In the genomic region with DNA sequence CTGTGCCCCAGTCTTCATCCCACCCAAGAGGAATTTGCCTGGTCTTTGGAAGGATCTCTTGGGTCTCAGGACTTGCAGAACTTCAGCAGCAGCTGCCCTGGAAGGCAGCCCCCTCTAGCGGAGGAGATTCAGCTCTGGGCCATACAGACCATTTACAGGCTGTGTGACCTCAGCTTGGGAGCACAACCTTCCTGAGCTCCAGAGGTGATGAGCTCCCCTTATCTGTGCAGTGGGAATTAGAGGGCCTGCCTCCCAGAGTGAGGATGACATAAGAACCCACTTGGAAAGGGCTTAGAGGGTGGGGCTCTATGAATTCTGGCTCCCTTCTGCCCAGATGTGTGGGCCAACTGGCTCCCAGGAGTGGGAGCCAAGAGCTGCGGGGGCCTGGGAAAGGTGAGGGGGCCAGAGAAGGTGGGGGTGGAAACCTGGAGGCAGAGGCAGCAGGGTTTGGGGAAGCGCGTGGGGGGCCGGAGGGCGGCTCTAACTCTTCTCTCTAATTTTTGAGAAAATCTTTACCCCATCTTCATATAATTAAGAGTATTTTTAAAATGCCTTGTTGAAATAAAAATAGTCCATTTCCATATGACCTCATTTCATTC, we compare ENCODE assay signal across 13 cellular contexts. TPM values are rescaled to one million over a fixed set of nuclear protein-coding genes. Genes with fewer than 3 reads are reported as not detected.
DNase-seq lines count a peak whose midpoint lies in the region; ATAC-seq and TF ChIP-seq lines count a peak whose summit lies in the region.
"Had no signal": no experiment of that assay in that cellular context is flagged by ENCODE, and none has a peak within 500 bp of the region (broad histone marks: within the 10 kb centered on the region; RNA-seq: fewer than 3 reads in every experiment).

No MANE protein-coding gene starts in this region.

- TF ChIP-seq POLR2A in vagina (IDR thresholded peaks at IDR 0.05): no peak

- no peak overlapping the region for H3K4me2 ChIP-seq in hepatocyte

- H3K27ac ChIP-seq in hepatocyte (no peak overlapping the region), vagina (no peak overlapping the region)
- H3K27ac ChIP-seq: neutrophil, thoracic aorta had no signal

- H4K20me1 ChIP-seq in hepatocyte (ENCODE audit: insufficient read depth, poor library complexity, severe bottlenecking): peaks cover 5% of the 10 kb centered on the region

- intact Hi-C loops in vagina (cut with DNase I) (no loop called here), CD14-positive monocyte (cut with micrococcal nuclease) (no loop called here)

- H3K4me1 Mint-ChIP-seq in HFFc6 (ENCODE audit: low read depth) (peaks cover 14% of the 10 kb centered on the region), CD14-positive monocyte (peaks cover 24% of the 10 kb centered on the region)

- H3K9me3 Mint-ChIP-seq in HFFc6: no peaks in the 10 kb centered on the region
- peaks cover 0 to 2% (median 0%) of the 10 kb centered on the region in 7 donors for H3K9me3 Mint-ChIP-seq in CD14-positive monocyte
- H3K9me3 Mint-ChIP-seq: activated T-cell treated with anti-CD3 and anti-CD28 coated beads, Interleukin-2, amount 50 U/mL, for 4 hours had no signal

- peak; percentile 26 for TF ChIP-seq CTCF in BE2C (IDR thresholded peaks at IDR 0.05; ENCODE audit: low read depth, low read length)
- peak; percentile 74 for TF ChIP-seq CTCF in HFFc6 (IDR thresholded peaks at IDR 0.05)
- TF ChIP-seq CTCF in hepatocyte (IDR thresholded peaks at IDR 0.05; ENCODE audit: poor library complexity): peak; percentile 38
- no peak for TF ChIP-seq CTCF in vagina (IDR thresholded peaks at IDR 0.05)
- no peak for TF ChIP-seq CTCF in CD14-positive monocyte (IDR thresholded peaks at IDR 0.05)

- no peaks in the 10 kb centered on the region for H3K36me3 ChIP-seq in BE2C
- no peaks in the 10 kb centered on the region for H3K36me3 ChIP-seq in hepatocyte (replicated peaks; ENCODE audit: insufficient read depth, low read depth)
- no peaks in the 10 kb centered on the region for H3K36me3 ChIP-seq in vagina
- H3K36me3 ChIP-seq in MG63: no peaks in the 10 kb centered on the region
- H3K36me3 ChIP-seq: neutrophil, thoracic aorta had no signal

- H3K79me2 ChIP-seq in hepatocyte: no peaks in the 10 kb centered on the region

- ATAC-seq in GM18868 (IDR thresholded peaks at IDR 0.05; ENCODE audit: unreplicated experiment): no peak
- ATAC-seq: activated T-cell treated with anti-CD3 and anti-CD28 coated beads, Interleukin-2, amount 50 U/mL, for 4 hours had no signal

- no peaks in the 10 kb centered on the region for H3K9me3 ChIP-seq in BE2C
- H3K9me3 ChIP-seq in hepatocyte (ENCODE audit: low read depth): no peaks in the 10 kb centered on the region
- no peaks in the 10 kb centered on the region for H3K9me3 ChIP-seq in vagina
- H3K9me3 ChIP-seq in MG63: no peaks in the 10 kb centered on the region
- H3K9me3 ChIP-seq: neutrophil, thoracic aorta had no signal

- H3K4me3 Mint-ChIP-seq in HFFc6 (no peak overlapping the region), CD14-positive monocyte (no peak overlapping the region)
- H3K4me3 Mint-ChIP-seq: activated T-cell treated with anti-CD3 and anti-CD28 coated beads, Interleukin-2, amount 50 U/mL, for 4 hours had no signal

- no peak overlapping the region for H3K4me3 ChIP-seq in BE2C (ENCODE audit: low read depth, low read length)
- H3K4me3 ChIP-seq in hepatocyte: no peak overlapping the region
- H3K4me3 ChIP-seq in vagina: no peak overlapping the region
- H3K4me3 ChIP-seq in MG63: no peak overlapping the region
- H3K4me3 ChIP-seq: thoracic aorta had no signal

- no peak overlapping the region for H3K27ac Mint-ChIP-seq in HFFc6
- H3K27ac Mint-ChIP-seq in CD14-positive monocyte: peak overlapping the region in 1 of 7 donors; percentile 11

- peaks cover 2% of the 10 kb centered on the region; the same call in 1 of the 2 replicates for H3K27me3 Mint-ChIP-seq in HFFc6 (ENCODE audit: insufficient read depth)
- H3K27me3 Mint-ChIP-seq in CD14-positive monocyte (ENCODE audit: low read depth in 3 of 3): peaks cover 1 to 2% (median 2%) of the 10 kb centered on the region in 3 donors

- H3K27me3 ChIP-seq in BE2C (no peaks in the 10 kb centered on the region), hepatocyte (no peaks in the 10 kb centered on the region), vagina (no peaks in the 10 kb centered on the region), MG63 (no peaks in the 10 kb centered on the region)
- H3K27me3 ChIP-seq: neutrophil had no signal

- DNase-seq in BE2C (no peak), HFFc6 (no peak), amniotic epithelial cell (ENCODE audit: low read depth) (peak; percentile 47), hepatocyte (ENCODE audit: low spot score) (no peak), vagina (ENCODE audit: extremely low spot score in 2 of 2) (no peak), MG63 (no peak), CD14-positive monocyte (ENCODE audit: low spot score) (no peak)
- DNase-seq: activated T-cell treated with anti-CD3 and anti-CD28 coated beads, Interleukin-2, amount 50 U/mL, for 4 hours; stimulated activated CD4-positive, alpha-beta T cell treated with anti-CD3 and anti-CD28 coated beads, Interleukin-4, amount 100 ng/mL, for 4 hours; T-helper 9 cell had no signal

- no peaks in the 10 kb centered on the region for H3K9me2 ChIP-seq in hepatocyte (replicated peaks; ENCODE audit: insufficient read depth)

- H3K36me3 Mint-ChIP-seq in HFFc6 (ENCODE audit: low read depth): no peaks in the 10 kb centered on the region
- peaks cover 0 to 2% of the 10 kb centered on the region in 2 donors for H3K36me3 Mint-ChIP-seq in CD14-positive monocyte

- H3K4me1 ChIP-seq in BE2C (peaks cover 8% of the 10 kb centered on the region), hepatocyte (ENCODE audit: insufficient read depth) (peaks cover 5% of the 10 kb centered on the region), vagina (peaks cover 9% of the 10 kb centered on the region)

- 83% methylated on average over 6 of the region's 6 CpGs for WGBS in hepatocyte (ENCODE audit: low lambda C conversion rate, missing lambda C conversion rate)

- H2AFZ ChIP-seq in hepatocyte: no peak overlapping the region

RNA-seq across cellular contexts. Expression of a gene that starts 21.4 kb away (rescaled TPM):
- polyA plus RNA-seq in BE2C (2012; ENCODE audit: insufficient read depth, insufficient read length, low read depth): 4.6 TPM
- 10 to 100 TPM; 13.1 to 36.4 (median 30.9) TPM for total RNA-seq in HFFc6 (2021; fragmentation: NEBNext Ultra II Directional; extraction: Animal tissue kit (Norgen Biotek cat#: 25700))
- total RNA-seq in hepatocyte (11.9 and 18.3 TPM in 2 replicates), vagina (3.9 TPM)
- polyA plus RNA-seq in hepatocyte (15.8 and 17.2 TPM in 2 replicates), CD14-positive monocyte (1 to 10 TPM; 2.9 to 3.4 TPM)
- total RNA-seq in MG63 (2014; rRNA removed; shearing (Covaris generic); ENCODE audit: low replicate concordance): 19.6 TPM in 2 replicates

Comparison
In these comparisons a context has a peak if more than half of its experiments do, and no peak if none do; other contexts are left out.
1. CTCF ChIP-seq: peak in BE2C (single experiment), HFFc6 (single experiment) and hepatocyte (single experiment); none in vagina (0 of 3) and CD14-positive monocyte (single experiment).